ENCODE assay signal across 8 cellular contexts in genomic region chr5:112917453-112918005, GRCh38. TPM values are rescaled to one million over a fixed set of nuclear protein-coding genes. Genes with fewer than 3 reads are reported as not detected.
A peak's percentile ranks its signal among the peaks of the same experiment; 100 is the strongest.
DNase-seq lines count a peak whose midpoint lies in the region; ATAC-seq and TF ChIP-seq lines count a peak whose summit lies in the region.

No MANE protein-coding gene starts in this region.

- no peaks in the 10 kb centered on the region for H3K9me3 ChIP-seq in right atrium auricular region

- no peaks in the 10 kb centered on the region for H3K9me3 Mint-ChIP-seq in stimulated activated effector memory CD8-positive, alpha-beta T cell treated with anti-CD3 and anti-CD28 coated beads, Interleukin-12 subunit alpha, Interleukin-12 subunit beta, amount 100 ng/mL, for 72 hours

- peaks cover 0 to 77% of the 10 kb centered on the region in 2 donors for H3K4me1 ChIP-seq in right atrium auricular region

- peaks cover 16% of the 10 kb centered on the region for H3K36me3 ChIP-seq in right atrium auricular region

- peaks cover 87% of the 10 kb centered on the region for H3K36me3 Mint-ChIP-seq in stimulated activated effector memory CD8-positive, alpha-beta T cell treated with anti-CD3 and anti-CD28 coated beads, Interleukin-12 subunit alpha, Interleukin-12 subunit beta, amount 100 ng/mL, for 72 hours

- DNase-seq in right atrium auricular region (ENCODE audit: low spot score), result no peak
- DNase-seq in left cardiac atrium, result no peak
- peak; percentile 36 for DNase-seq in NAMALWA (ENCODE audit: low spot score)
- no peak for DNase-seq in cardiac fibroblast (ENCODE audit: low read depth in 2 of 2)
- no peak for DNase-seq in stimulated activated effector memory CD8-positive, alpha-beta T cell treated with anti-CD3 and anti-CD28 coated beads, Interleukin-12 subunit alpha, Interleukin-12 subunit beta, amount 100 ng/mL, for 72 hours (ENCODE audit: low spot score in 2 of 2)
- DNase-seq in middle frontal gyrus (ENCODE audit: extremely low spot score, low spot score), result no peak
- DNase-seq in Ammon's horn (ENCODE audit: low spot score), result no peak

- peak overlapping the region; percentile 74 for H3K27ac Mint-ChIP-seq in stimulated activated effector memory CD8-positive, alpha-beta T cell treated with anti-CD3 and anti-CD28 coated beads, Interleukin-12 subunit alpha, Interleukin-12 subunit beta, amount 100 ng/mL, for 72 hours

- H3K4me3 ChIP-seq in right atrium auricular region, result no peak overlapping the region
- H3K4me3 ChIP-seq in cardiac fibroblast (replicated peaks in 1 of 2; ENCODE audit: low read depth in 2 of 2, low read length in 2 of 2), result no peak overlapping the region

- H3K4me3 Mint-ChIP-seq in stimulated activated effector memory CD8-positive, alpha-beta T cell treated with anti-CD3 and anti-CD28 coated beads, Interleukin-12 subunit alpha, Interleukin-12 subunit beta, amount 100 ng/mL, for 72 hours, result peak overlapping the region; percentile 12

- ATAC-seq in left cardiac atrium (no peak), GM21576 (IDR thresholded peaks at IDR 0.05; ENCODE audit: unreplicated experiment) (no peak)
- no peak for ATAC-seq in stimulated activated effector memory CD8-positive, alpha-beta T cell treated with anti-CD3 and anti-CD28 coated beads, Interleukin-12 subunit alpha, Interleukin-12 subunit beta, amount 100 ng/mL, for 72 hours

- peaks cover 77% of the 10 kb centered on the region for H3K4me1 Mint-ChIP-seq in stimulated activated effector memory CD8-positive, alpha-beta T cell treated with anti-CD3 and anti-CD28 coated beads, Interleukin-12 subunit alpha, Interleukin-12 subunit beta, amount 100 ng/mL, for 72 hours

- intact Hi-C loops in left cardiac atrium (cut with DNase I), result no loop called here

- no peaks in the 10 kb centered on the region for H3K27me3 ChIP-seq in right atrium auricular region

- TF ChIP-seq CTCF in right atrium auricular region (IDR thresholded peaks at IDR 0.05) (no peak), cardiac fibroblast (IDR thresholded peaks at IDR 0.05; ENCODE audit: low read depth, low read length) (peak; percentile 28)

- peak overlapping the region; percentile 23 to 70 for H3K27ac ChIP-seq in right atrium auricular region

RNA-seq across cellular contexts. Expression of gene REEP5, which starts 4.5 kb away (rescaled TPM):
- total RNA-seq in right atrium auricular region, result 100 to 1,000 TPM in 1 of 2 donors, 10 to 100 TPM in 1; 77.7 to 140 TPM
- total RNA-seq in left cardiac atrium, result 100 to 1,000 TPM; 105 to 135 TPM

RNA-seq across cellular contexts. Expression of gene SRP19, which starts 56.4 kb away (rescaled TPM):
- total RNA-seq in right atrium auricular region (10 to 100 TPM; 48.0 to 57.7 TPM), left cardiac atrium (10 to 100 TPM; 28.5 to 39.6 TPM)

RNA-seq across cellular contexts. Expression of gene DCP2, which starts 59.1 kb away (rescaled TPM):
- total RNA-seq in right atrium auricular region (10 to 100 TPM; 10.8 to 12.8 TPM), left cardiac atrium (10 to 100 TPM; 21.5 to 23.7 TPM)
